ENCODE assay signal across 21 cellular contexts in the genomic region with DNA sequence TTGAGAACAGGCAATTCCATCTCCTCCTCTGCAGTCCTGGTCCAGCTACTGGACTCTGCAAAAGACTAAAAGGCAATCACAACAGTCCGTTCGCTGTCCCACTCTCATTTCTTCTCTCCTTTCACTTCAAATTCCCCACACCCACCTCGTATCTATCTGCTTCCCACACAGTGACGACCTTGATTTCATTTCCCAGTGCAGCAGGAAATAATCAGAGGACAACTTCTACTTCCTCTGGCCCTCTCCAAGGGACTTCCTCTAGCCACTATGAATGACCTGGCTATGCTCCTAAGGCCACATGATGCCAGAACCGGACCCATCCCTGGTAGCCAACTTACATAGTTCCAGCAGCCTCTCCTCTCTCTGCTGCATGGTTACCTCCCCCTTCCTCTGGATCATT. TPM values are rescaled to one million over a fixed set of nuclear protein-coding genes. Genes with fewer than 3 reads are reported as not detected.
DNase-seq lines count a peak whose midpoint lies in the region; ATAC-seq and TF ChIP-seq lines count a peak whose summit lies in the region.
"Had no signal": no experiment of that assay in that cellular context is flagged by ENCODE, and none has a peak within 500 bp of the region (broad histone marks: within the 10 kb centered on the region; RNA-seq: fewer than 3 reads in every experiment).

No MANE protein-coding gene starts in this region.

- CTCF ChIA-PET in HEK293 (lab: Yijun Ruan, JAX), result interaction anchor here (0.7 kb wide), 2 partner anchors 8 to 965 kb away, joined by 3 read pairs; partner anchors contain the start of gene NOL9

- no peaks in the 10 kb centered on the region for H3K9me3 ChIP-seq in HEK293 (ENCODE audit: control insufficient read depth, insufficient read depth, low read depth, low read length)
- H3K9me3 ChIP-seq: psoas muscle, thoracic aorta had no signal

- DNase-seq in T-helper 1 cell (no peak), lung microvascular endothelial cell (ENCODE audit: low read depth in 2 of 2) (peak; percentile 17 to 85), DMS79 treated with DMSO at 0.1 percent for 48 hours (lab: John Stamatoyannopoulos, UW) (no peak), NCI-H146 treated with DMSO at 0.1 percent for 48 hours (lab: John Stamatoyannopoulos, UW; ENCODE audit: unreplicated experiment) (no peak)
- no peak for DNase-seq in central memory CD8-positive, alpha-beta T cell (ENCODE audit: low spot score in 2 of 2)
- DNase-seq: cerebellar nuclear complex, glutamatergic neuron, HCEC 1CT, NCI-H1092, NCI-H2171, NCI-H82, psoas muscle had no signal

- H3K36me3 Mint-ChIP-seq in T-helper 1 cell treated with Interleukin-12 subunit alpha and Interleukin-12 subunit beta and Interleukin-4 antibody, amounts not matched to agents 30 μg/mL and 1 μg/mL, for 36 hours (ENCODE audit: low read depth), result peaks cover 37% of the 10 kb centered on the region
- peaks cover 59% of the 10 kb centered on the region for H3K36me3 Mint-ChIP-seq in central memory CD8-positive, alpha-beta T cell (ENCODE audit: insufficient read depth)

- POLR2A ChIA-PET in HEK293 (lab: Yijun Ruan, JAX), result no interaction called here

- H3K4me1 Mint-ChIP-seq in T-helper 1 cell treated with Interleukin-12 subunit alpha and Interleukin-12 subunit beta and Interleukin-4 antibody, amounts not matched to agents 30 μg/mL and 1 μg/mL, for 36 hours (ENCODE audit: low read depth), result peaks cover 23% of the 10 kb centered on the region
- peaks cover 19% of the 10 kb centered on the region for H3K4me1 Mint-ChIP-seq in central memory CD8-positive, alpha-beta T cell

- H3K27ac ChIP-seq in HEK293 (ENCODE audit: extremely low read depth, low read depth, low read length), result no peak overlapping the region
- H3K27ac ChIP-seq: 22Rv1, psoas muscle, thoracic aorta had no signal

- H3K4me3 Mint-ChIP-seq in T-helper 1 cell treated with Interleukin-12 subunit alpha and Interleukin-12 subunit beta and Interleukin-4 antibody, amounts not matched to agents 30 μg/mL and 1 μg/mL, for 36 hours, result peak overlapping the region; percentile 22
- peak overlapping the region; percentile 6 for H3K4me3 Mint-ChIP-seq in central memory CD8-positive, alpha-beta T cell

- H3K27ac Mint-ChIP-seq in T-helper 1 cell treated with Interleukin-12 subunit alpha and Interleukin-12 subunit beta and Interleukin-4 antibody, amounts not matched to agents 30 μg/mL and 1 μg/mL, for 36 hours, result peak overlapping the region; percentile 75
- H3K27ac Mint-ChIP-seq in central memory CD8-positive, alpha-beta T cell (ENCODE audit: low read depth), result peak overlapping the region; percentile 69

- H3K36me3 ChIP-seq in HEK293 (ENCODE audit: control insufficient read depth in 2 of 2, insufficient read depth in 1 of 2, low read length in 2 of 2), result peaks cover 38 to 98% of the 10 kb centered on the region in 2 experiments

- no peaks in the 10 kb centered on the region for H3K9me3 Mint-ChIP-seq in T-helper 1 cell treated with Interleukin-12 subunit alpha and Interleukin-12 subunit beta and Interleukin-4 antibody, amounts not matched to agents 30 μg/mL and 1 μg/mL, for 36 hours
- H3K9me3 Mint-ChIP-seq in central memory CD8-positive, alpha-beta T cell, result no peaks in the 10 kb centered on the region

- ATAC-seq in central memory CD8-positive, alpha-beta T cell (replicated peaks; ENCODE audit: extremely low read depth, poor library complexity, severe bottlenecking), result no peak
- no peak for ATAC-seq in HG02642 (IDR thresholded peaks at IDR 0.05; ENCODE audit: poor library complexity, unreplicated experiment)
- ATAC-seq: K562 had no signal

- no peak for TF ChIP-seq CTCF in HEK293 (tag by site-specific recombination; IDR thresholded peaks at IDR 0.05)

- no peak overlapping the region for H3K4me3 ChIP-seq in HEK293 (ENCODE audit: low read depth, low read length)
- H3K4me3 ChIP-seq: K562, psoas muscle, thoracic aorta had no signal

- no peaks in the 10 kb centered on the region for H3K4me1 ChIP-seq in HEK293 (ENCODE audit: control insufficient read depth, insufficient read depth, low read length)
- H3K4me1 ChIP-seq: psoas muscle had no signal

- H3K27me3 Mint-ChIP-seq in T-helper 1 cell treated with Interleukin-12 subunit alpha and Interleukin-12 subunit beta and Interleukin-4 antibody, amounts not matched to agents 30 μg/mL and 1 μg/mL, for 36 hours (ENCODE audit: low read depth), result no peaks in the 10 kb centered on the region
- no peaks in the 10 kb centered on the region for H3K27me3 Mint-ChIP-seq in central memory CD8-positive, alpha-beta T cell

TF ChIP-seq in HEK293, 187 proteins besides CTCF, POLR2A, EP300 and RAD21:
- no peak for TF ChIP-seq ZNF76 (tag by site-specific recombination; IDR thresholded peaks at IDR 0.05; ENCODE audit: borderline replicate concordance, low read depth)
- TF ChIP-seq PRDM1 (tag by site-specific recombination; IDR thresholded peaks at IDR 0.05), result peak; percentile 55
- TF ChIP-seq ZNF221 (tag by site-specific recombination; IDR thresholded peaks at IDR 0.05; ENCODE audit: borderline replicate concordance), result no peak
- no peak for TF ChIP-seq ZNF24 (tag by site-specific recombination; IDR thresholded peaks at IDR 0.05)
- 0 out of 2 replicates have a peak, but pooled peaks have one; percentile 10 for TF ChIP-seq ZNF600 (tag by site-specific recombination; IDR thresholded peaks at IDR 0.05)
- no peak for TF ChIP-seq ZNF621 (tag by site-specific recombination; IDR thresholded peaks at IDR 0.05)
- peak; percentile 62 for TF ChIP-seq EGR2 (tag by site-specific recombination; IDR thresholded peaks at IDR 0.05; ENCODE audit: low read depth)
- no peak for TF ChIP-seq ZXDB (tag by site-specific recombination; IDR thresholded peaks at IDR 0.05)

RNA-seq across cellular contexts. Expression of gene NOL9, which starts 8.0 kb away (rescaled TPM):
- 12.9 and 15.1 TPM in 2 replicates for total RNA-seq in lung microvascular endothelial cell

RNA-seq across cellular contexts. Expression of gene TAS1R1, which starts 8.8 kb away (rescaled TPM):
- total RNA-seq in lung microvascular endothelial cell, result not detected in 2 replicates
- total RNA-seq: epithelial cell of proximal tubule; K562; kidney; psoas muscle; T-helper 1 cell treated with Interleukin-12 subunit alpha and Interleukin-12 subunit beta and Interleukin-4 antibody, amounts not matched to agents 30 ng/mL and 1 ng/mL, for 36 hours had no signal

RNA-seq across cellular contexts. Expression of gene ZBTB48, which starts 33.5 kb away (rescaled TPM):
- total RNA-seq in lung microvascular endothelial cell, result 7.4 and 10.7 TPM in 2 replicates

RNA-seq across cellular contexts. Expression of gene PLEKHG5, which starts 54.9 kb away (rescaled TPM):
- total RNA-seq in lung microvascular endothelial cell, result 17.9 and 20.9 TPM in 2 replicates

RNA-seq across cellular contexts. Expression of gene KLHL21, which starts 56.3 kb away (rescaled TPM):
- total RNA-seq in lung microvascular endothelial cell, result 12.4 and 18.3 TPM in 2 replicates

Comparison
In these comparisons a context has a peak if more than half of its experiments do, and no peak if none do; other contexts are left out.
1. DNase-seq: peak in lung microvascular endothelial cell (2 of 2); none in T-helper 1 cell (0 of 5), central memory CD8-positive, alpha-beta T cell (0 of 2), DMS79 treated with DMSO at 0.1 percent for 48 hours (single experiment) and NCI-H146 treated with DMSO at 0.1 percent for 48 hours (single experiment).